In genomic region chr1:166882893-166883292, GRCh38 we compare ENCODE assay signal across 23 cellular contexts.
"Had no signal": no experiment of that assay in that cellular context is flagged by ENCODE, and none has a peak within 500 bp of the region (broad histone marks: within the 10 kb centered on the region; RNA-seq: fewer than 3 reads in every experiment).

No MANE protein-coding gene starts in this region.

- H3K4me1 ChIP-seq: psoas muscle had no signal

- H3K27me3 ChIP-seq: ovary had no signal

- DNase-seq: colonic mucosa; effector CD8-positive, alpha-beta T cell; endodermal cell; foreskin melanocyte; glutamatergic neuron; heart right ventricle; hippocampal formation; left cardiac atrium; left lung; natural killer cell; occipital lobe; ovary; posterior cingulate gyrus; psoas muscle; right cardiac atrium; spleen; stimulated activated CD4-positive, alpha-beta T cell treated with anti-CD3 and anti-CD28 coated beads, Interleukin-4, amount 100 ng/mL, for 4 hours; stimulated activated naive CD8-positive, alpha-beta T cell treated with anti-CD3 and anti-CD28 coated beads, Interleukin-15, Interleukin-2, amounts not matched to agents 100 U/mL and 50 U/mL, for 24 hours; upper lobe of left lung had no signal

- H3K27ac ChIP-seq: colonic mucosa, esophagus muscularis mucosa, heart right ventricle, left lung, ovary, psoas muscle, skin epidermis, spleen, thoracic aorta, tibial nerve, upper lobe of left lung had no signal

- H3K9me3 ChIP-seq: colonic mucosa, esophagus muscularis mucosa, heart right ventricle, left lung, ovary, psoas muscle, thoracic aorta, tibial nerve, upper lobe of left lung had no signal

- H3K4me3 ChIP-seq: colonic mucosa, esophagus muscularis mucosa, heart right ventricle, left lung, ovary, psoas muscle, skin epidermis, spleen, thoracic aorta, tibial nerve, upper lobe of left lung had no signal

- H3K36me3 ChIP-seq: colonic mucosa, esophagus muscularis mucosa, heart right ventricle, left lung, ovary, spleen, thoracic aorta, tibial nerve, upper lobe of left lung had no signal
